In genomic region chr6:129749749-129750120, GRCh38 we compare ENCODE assay signal across 8 cellular contexts. TPM values are rescaled to one million over a fixed set of nuclear protein-coding genes. Genes with fewer than 3 reads are reported as not detected.
DNase-seq lines count a peak whose midpoint lies in the region; FAIRE-seq and TF ChIP-seq lines count a peak whose summit lies in the region.

No MANE protein-coding gene starts in this region.

- H3K27ac ChIP-seq in OCI-LY7 (ENCODE audit: low read depth, low read length, poor library complexity, severe bottlenecking) (peak overlapping the region; percentile 56), endothelial cell of umbilical vein (ENCODE audit: insufficient read depth, low read depth, low read length) (peak overlapping the region; percentile 80), skin epidermis (peak overlapping the region in 16 of 21 experiments; percentile 19 to 83 (median 62)), endodermal cell (ENCODE audit: low read depth, low read length) (no peak overlapping the region)

- POLR2A ChIA-PET in OCI-LY7 (lab: Charles Lee), result interaction anchor here (0.6 to 1.6 kb wide), 10 partner anchors 10 to 1910 kb away, joined by 3 to 9 read pairs (median 4); no protein-coding TSS in a partner anchor
- POLR2A ChIA-PET in endothelial cell of umbilical vein (lab: Charles Lee), result interaction anchor here (1.3 kb wide), 1 partner anchor 40 kb away, joined by 4 read pairs; the partner anchor contains the start of gene ARHGAP18

- no peak for TF ChIP-seq CTCF in HFFc6 (IDR thresholded peaks at IDR 0.05)
- no peak for TF ChIP-seq CTCF in OCI-LY7 (conservative IDR thresholded peaks at IDR 0.05; ENCODE audit: low read length)
- no peak for TF ChIP-seq CTCF in endothelial cell of umbilical vein (IDR thresholded peaks at IDR 0.05; ENCODE audit: extremely low read depth in 1 of 2, insufficient read depth in 1 of 2, low read depth in 1 of 2, low read length in 2 of 2)
- TF ChIP-seq CTCF in endodermal cell (conservative IDR thresholded peaks at IDR 0.05), result no peak

- intact Hi-C loops in OCI-LY7 (cut with micrococcal nuclease; ENCODE audit: unreplicated experiment) (loop anchor here (2.0 to 5.0 kb wide), 2 partner anchors 63 to 387 kb away; no protein-coding TSS in a partner anchor), endothelial cell of umbilical vein (cut with micrococcal nuclease) (loop anchor here (1.0 to 2.0 kb wide), 4 partner anchors 17 to 105 kb away; partner anchors contain the start of gene ARHGAP18)

- BruUV-seq in OCI-LY7 (replicated peaks; lab: Mats Ljungman, UMichigan), result no TSS peak
- BruUV-seq in endothelial cell of umbilical vein (replicated peaks; lab: Mats Ljungman, UMichigan), result no TSS peak

- H3K27me3 Mint-ChIP-seq in HFFc6 (ENCODE audit: insufficient read depth) (no peaks in the 10 kb centered on the region), endodermal cell (ENCODE audit: insufficient read depth) (no peaks in the 10 kb centered on the region)

- TF ChIP-seq POLR2A in endothelial cell of umbilical vein (IDR thresholded peaks at IDR 0.05; ENCODE audit: low read depth, low read length), result no peak

- no peaks in the 10 kb centered on the region for H3K27me3 ChIP-seq in endothelial cell of umbilical vein (ENCODE audit: control insufficient read depth in 2 of 2, insufficient read depth in 2 of 2, low read length in 2 of 2)
- no peaks in the 10 kb centered on the region for H3K27me3 ChIP-seq in endodermal cell (ENCODE audit: control insufficient read depth, insufficient read depth, low read length, poor library complexity, severe bottlenecking)

- no peaks in the 10 kb centered on the region for H3K36me3 ChIP-seq in OCI-LY7 (ENCODE audit: insufficient read depth, low read length)
- H3K36me3 ChIP-seq in endothelial cell of umbilical vein (ENCODE audit: control insufficient read depth in 2 of 2, extremely low read depth in 1 of 2, insufficient read depth in 2 of 2, low read length in 2 of 2), result no peaks in the 10 kb centered on the region
- no peaks in the 10 kb centered on the region for H3K36me3 ChIP-seq in endodermal cell (ENCODE audit: control insufficient read depth, insufficient read depth, low read length)

- dilution Hi-C loops in endothelial cell of umbilical vein (cut with MboI; ENCODE audit: extremely low pct_ligation_motif_present, low sequenced_read_pairs), result no loop called here

- DNase-seq in EL (peak; percentile 87), HFFc6 (peak; percentile 82), OCI-LY7 (ENCODE audit: low spot score) (peak; percentile 53), endothelial cell of umbilical vein (ENCODE audit: low read depth, low spot score) (peak; percentile 84), endodermal cell (no peak), SHP77 (lab: John Stamatoyannopoulos, UW) (no peak), NCI-H82 treated with DMSO at 0.1 percent for 48 hours (lab: John Stamatoyannopoulos, UW; ENCODE audit: unreplicated experiment) (no peak)

- WGBS in endodermal cell (ENCODE audit: insufficient coverage in 1 of 2, insufficient read length in 1 of 2), 2 experiments, result 90 to 95% methylated on average over 3 to 4 of the region's 4 CpGs

- H3K9me3 Mint-ChIP-seq in HFFc6 (no peaks in the 10 kb centered on the region), endodermal cell (no peaks in the 10 kb centered on the region)

- H3K4me2 ChIP-seq in OCI-LY7 (ENCODE audit: low read length) (peak overlapping the region; percentile 66), endothelial cell of umbilical vein (ENCODE audit: insufficient read depth, low read length) (peak overlapping the region; percentile 91)

- H3K4me3 ChIP-seq in OCI-LY7 (ENCODE audit: low read depth, low read length, poor library complexity, severe bottlenecking) (peak overlapping the region; percentile 8), endothelial cell of umbilical vein (replicated peaks in 1 of 3; ENCODE audit: insufficient read depth in 1 of 3, low read depth in 1 of 3, low read length in 3 of 3) (peak overlapping the region in 1 of 3 experiments; percentile 24), skin epidermis (no peak overlapping the region), endodermal cell (ENCODE audit: low read length) (no peak overlapping the region)

- peak overlapping the region; percentile 98 for H2AFZ ChIP-seq in OCI-LY7 (ENCODE audit: low read length)
- H2AFZ ChIP-seq in endothelial cell of umbilical vein (ENCODE audit: low read depth, low read length), result no peak overlapping the region

- CTCF ChIA-PET in OCI-LY7 (lab: Charles Lee; ENCODE audit: unreplicated experiment) (interaction anchor here (0.7 to 1.4 kb wide), 4 partner anchors 11 to 250 kb away, joined by 3 to 4 read pairs (median 3); no protein-coding TSS in a partner anchor), endothelial cell of umbilical vein (lab: Charles Lee) (interaction anchor here (1.0 to 2.2 kb wide), 14 partner anchors 11 to 272 kb away, joined by 3 to 15 read pairs (median 4); partner anchors contain the start of gene ARHGAP18)

- H3K36me3 Mint-ChIP-seq in HFFc6 (ENCODE audit: low read depth) (peaks cover 4% of the 10 kb centered on the region; the same call in 1 of the 2 replicates), endodermal cell (ENCODE audit: low read depth) (no peaks in the 10 kb centered on the region)

- no peaks in the 10 kb centered on the region for H3K9me1 ChIP-seq in endothelial cell of umbilical vein (replicated peaks; ENCODE audit: control insufficient read depth, extremely low read depth, insufficient read depth, low read length)

- H3K4me1 Mint-ChIP-seq in HFFc6 (ENCODE audit: low read depth) (peaks cover 82% of the 10 kb centered on the region), endodermal cell (peaks cover 26% of the 10 kb centered on the region)

- no peaks in the 10 kb centered on the region for H3K9me2 ChIP-seq in OCI-LY7 (ENCODE audit: insufficient read depth, low read length)

- no peaks in the 10 kb centered on the region for H4K20me1 ChIP-seq in OCI-LY7 (ENCODE audit: insufficient read depth, low read length)
- no peaks in the 10 kb centered on the region for H4K20me1 ChIP-seq in endothelial cell of umbilical vein (replicated peaks; ENCODE audit: control insufficient read depth, extremely low read depth, insufficient read depth, low read length)

- H3K9me3 ChIP-seq in OCI-LY7 (ENCODE audit: low read length), result no peaks in the 10 kb centered on the region
- no peaks in the 10 kb centered on the region for H3K9me3 ChIP-seq in endothelial cell of umbilical vein (replicated peaks; ENCODE audit: control insufficient read depth, insufficient read depth, low read length)
- no peaks in the 10 kb centered on the region for H3K9me3 ChIP-seq in endodermal cell (ENCODE audit: control insufficient read depth, low read length)

- H3K79me2 ChIP-seq in OCI-LY7 (ENCODE audit: insufficient read depth, low read depth, low read length) (no peaks in the 10 kb centered on the region), endothelial cell of umbilical vein (ENCODE audit: control insufficient read depth, insufficient read depth, low read length) (no peaks in the 10 kb centered on the region)

- H3K9ac ChIP-seq in endothelial cell of umbilical vein (replicated peaks; ENCODE audit: extremely low read depth, insufficient read depth, low read length) (peak overlapping the region; percentile 73), endodermal cell (ENCODE audit: extremely low read depth, low read length, poor library complexity, severe bottlenecking) (no peak overlapping the region)

- H3K4me3 Mint-ChIP-seq in HFFc6 (peak overlapping the region; percentile 83), endodermal cell (no peak overlapping the region)

- FAIRE-seq in endothelial cell of umbilical vein (lab: Jason Lieb, UNC), result no peak

- peak overlapping the region; percentile 97 for H3K27ac Mint-ChIP-seq in HFFc6
- no peak overlapping the region for H3K27ac Mint-ChIP-seq in endodermal cell

- H3K4me1 ChIP-seq in OCI-LY7 (ENCODE audit: insufficient read depth, low read length, poor library complexity, severe bottlenecking), result peaks cover 44% of the 10 kb centered on the region
- peaks cover 47% of the 10 kb centered on the region for H3K4me1 ChIP-seq in endothelial cell of umbilical vein (ENCODE audit: control insufficient read depth, extremely low read depth, insufficient read depth, low read length)
- peaks cover 17% of the 10 kb centered on the region for H3K4me1 ChIP-seq in endodermal cell (ENCODE audit: control insufficient read depth, insufficient read depth, low read length)

TF ChIP-seq in endothelial cell of umbilical vein, 7 proteins besides CTCF, POLR2A, EP300 and RAD21:
- TF ChIP-seq MYC (IDR thresholded peaks at IDR 0.05; ENCODE audit: low read depth, low read length), result no peak
- TF ChIP-seq, protein P1, sequence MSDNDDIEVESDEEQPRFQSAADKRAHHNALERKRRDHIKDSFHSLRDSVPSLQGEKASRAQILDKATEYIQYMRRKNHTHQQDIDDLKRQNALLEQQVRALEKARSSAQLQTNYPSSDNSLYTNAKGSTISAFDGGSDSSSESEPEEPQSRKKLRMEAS (IDR thresholded peaks at IDR 0.05; ENCODE audit: insufficient read depth, insufficient read length), result no peak
- no peak for TF ChIP-seq EZH2 (IDR thresholded peaks at IDR 0.05; ENCODE audit: borderline replicate concordance, low read depth, low read length, severe bottlenecking)
- TF ChIP-seq GATA2 (IDR thresholded peaks at IDR 0.05; ENCODE audit: insufficient read depth, insufficient read length, low read depth, low read length), result peak; percentile 47
- no peak for TF ChIP-seq POLR2AphosphoS5 (IDR thresholded peaks at IDR 0.05; ENCODE audit: insufficient read depth, low read depth, low read length)

RNA-seq across cellular contexts. Expression of gene ARHGAP18, which starts 39.8 kb away (rescaled TPM):
- 10 to 100 TPM; 70.8 to 81.2 (median 76.0) TPM for total RNA-seq in HFFc6 (2021; fragmentation: NEBNext Ultra II Directional; extraction: Animal tissue kit (Norgen Biotek cat#: 25700))
- total RNA-seq in OCI-LY7 (2014; rRNA removed; shearing (Covaris generic)), result 4.8 and 5.9 TPM in 2 replicates
- total RNA-seq in OCI-LY7 (2022) (7.5 TPM in 2 replicates), endothelial cell of umbilical vein (86.1 and 111 TPM in 2 replicates), endodermal cell (10 to 100 TPM; 14.3 to 17.7 TPM)
- 11.0 and 13.1 TPM in 2 replicates for polyA plus RNA-seq in endothelial cell of umbilical vein
- 21.9 and 22.6 TPM in 2 replicates for polyA plus RNA-seq in endothelial cell of umbilical vein (2011; cell fraction: cytosol; rRNA removed)
- 25.0 and 31.9 TPM in 2 replicates for polyA plus RNA-seq in endothelial cell of umbilical vein (2011; cell fraction: nucleus; rRNA removed)
- polyA plus RNA-seq in endothelial cell of umbilical vein (2012), result 43.4 and 50.9 TPM in 2 replicates
- 48.2 and 49.1 TPM in 2 replicates for polyA minus RNA-seq in endothelial cell of umbilical vein
- 7.6 TPM for polyA minus RNA-seq in endothelial cell of umbilical vein (2011; cell fraction: cytosol; rRNA and poly(A)+ RNA removed)
- polyA minus RNA-seq in endothelial cell of umbilical vein (2011; cell fraction: nucleus; rRNA and poly(A)+ RNA removed), result 89.2 and 110 TPM in 2 replicates
- 4.1 TPM for polyA plus RNA-seq in endodermal cell (2013, experiment 1 of 2)
- polyA plus RNA-seq in endodermal cell (2013, experiment 2 of 2), result 4.5 TPM

Comparison
In these comparisons a context has a peak if more than half of its experiments do, and no peak if none do; other contexts are left out.
1. DNase-seq: peak in EL (single experiment), HFFc6 (single experiment), OCI-LY7 (single experiment) and endothelial cell of umbilical vein (single experiment); none in endodermal cell (single experiment), SHP77 (0 of 2) and NCI-H82 treated with DMSO at 0.1 percent for 48 hours (single experiment).